Comparison of ENCODE assay signal across 25 cellular contexts in the genomic region with DNA sequence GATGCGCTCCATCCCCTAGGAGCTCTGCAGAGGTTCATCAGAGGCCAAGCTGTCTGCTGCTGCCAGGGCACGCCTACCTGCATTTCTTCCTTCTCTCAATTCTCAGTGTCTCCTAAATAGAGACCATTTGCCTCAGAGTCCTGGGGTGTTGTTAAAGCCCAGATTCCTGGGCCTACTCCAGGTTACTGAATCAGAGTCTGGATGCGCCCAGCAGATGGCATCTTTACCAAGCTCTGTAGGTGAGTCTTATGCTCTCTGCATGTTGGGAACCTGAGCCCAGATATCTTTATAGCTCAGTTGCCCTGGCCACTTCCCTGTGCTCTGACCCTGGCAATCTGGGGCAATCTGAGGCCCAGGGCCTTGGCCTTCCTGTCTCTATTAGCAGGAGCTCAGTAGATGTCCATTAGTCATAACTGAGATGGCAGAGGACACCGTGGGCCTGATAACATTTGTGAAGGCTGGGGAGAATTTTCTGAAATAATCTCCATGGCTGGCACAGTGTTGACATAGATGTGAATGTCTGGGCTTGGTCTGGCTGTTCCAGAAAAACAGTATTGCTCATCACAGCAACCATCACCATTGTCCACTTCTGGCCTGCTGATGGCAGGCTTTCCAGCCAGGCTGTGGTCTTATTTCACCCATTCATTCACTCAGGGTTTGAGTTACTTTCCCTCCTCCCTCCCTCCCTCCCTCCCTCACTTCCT. TPM values are rescaled to one million over a fixed set of nuclear protein-coding genes. Genes with fewer than 3 reads are reported as not detected.
DNase-seq lines count a peak whose midpoint lies in the region; ATAC-seq, FAIRE-seq and TF ChIP-seq lines count a peak whose summit lies in the region.
"Had no signal": no experiment of that assay in that cellular context is flagged by ENCODE, and none has a peak within 500 bp of the region (broad histone marks: within the 10 kb centered on the region; RNA-seq: fewer than 3 reads in every experiment).

No MANE protein-coding gene starts in this region.

- TF ChIP-seq POLR2A in adrenal gland (IDR thresholded peaks at IDR 0.05) = no peak

- H3K27ac ChIP-seq in adrenal gland = peak overlapping the region in 2 of 5 donors; percentile 57 to 65
- no peak overlapping the region for H3K27ac ChIP-seq in keratinocyte (ENCODE audit: control insufficient read depth, insufficient read depth, low read length)
- H3K27ac ChIP-seq: BLaER1 treated with 17β-estradiol and CSF1 and Interleukin-3, amounts not matched to agents 10 nM and 100 nM; body of pancreas; thoracic aorta had no signal

- intact Hi-C loops in adrenal gland (cut with DNase I) = no loop called here

- ATAC-seq in GM21423 (IDR thresholded peaks at IDR 0.05; ENCODE audit: unreplicated experiment) (no peak), HG03342 (IDR thresholded peaks at IDR 0.05; ENCODE audit: unreplicated experiment) (no peak), HG03095 (IDR thresholded peaks at IDR 0.05; ENCODE audit: unreplicated experiment) (no peak)
- ATAC-seq: activated T-helper 17 cell treated with anti-CD3 and anti-CD28 coated beads, Interleukin-2, amount 50 U/mL, for 72 hours; body of pancreas; GM12878; K562; natural killer cell; stimulated activated memory B cell treated with anti-CD40 and anti-IgM and Interleukin-4, amounts not matched to agents 10 μg/mL and 1 μg/mL and 100 μg/mL, for 72 hours had no signal

- H3K27me3 ChIP-seq in adrenal gland = no peaks in the 10 kb centered on the region
- H3K27me3 ChIP-seq in keratinocyte (ENCODE audit: control insufficient read depth, extremely low read depth, insufficient read depth, low read length) = no peaks in the 10 kb centered on the region
- H3K27me3 ChIP-seq: body of pancreas had no signal

- no peaks in the 10 kb centered on the region for H4K20me1 ChIP-seq in keratinocyte (ENCODE audit: control insufficient read depth, extremely low read depth, insufficient read depth, low read length)
- H4K20me1 ChIP-seq: BLaER1 treated with 17β-estradiol and CSF1 and Interleukin-3, amounts not matched to agents 10 nM and 100 nM had no signal

- peak; percentile 34 for FAIRE-seq in keratinocyte (lab: Jason Lieb, UNC)
- FAIRE-seq: frontal cortex, GM12878, GM19239, K562 had no signal

- no peak overlapping the region for H2AFZ ChIP-seq in keratinocyte (ENCODE audit: control insufficient read depth, low read length)

- H3K36me3 ChIP-seq in adrenal gland (replicated peaks in 1 of 2) (no peaks in the 10 kb centered on the region), keratinocyte (ENCODE audit: control insufficient read depth in 2 of 2, extremely low read depth in 1 of 2, insufficient read depth in 2 of 2, low read length in 2 of 2) (no peaks in the 10 kb centered on the region)
- H3K36me3 ChIP-seq: BLaER1 treated with 17β-estradiol and CSF1 and Interleukin-3, amounts not matched to agents 10 nM and 100 nM; thoracic aorta had no signal

- no peak overlapping the region for H3K4me3 ChIP-seq in adrenal gland
- no peak overlapping the region for H3K4me3 ChIP-seq in keratinocyte (ENCODE audit: control insufficient read depth in 2 of 3, extremely low read depth in 1 of 3, insufficient read depth in 2 of 3, low read depth in 1 of 3, low read length in 3 of 3)
- H3K4me3 ChIP-seq: BLaER1 treated with 17β-estradiol and CSF1 and Interleukin-3, amounts not matched to agents 10 nM and 100 nM; body of pancreas; GM12878; K562; thoracic aorta had no signal

- no peaks in the 10 kb centered on the region for H3K79me2 ChIP-seq in keratinocyte (ENCODE audit: control insufficient read depth, insufficient read depth, low read length)

- no peak for TF ChIP-seq CTCF in adrenal gland (IDR thresholded peaks at IDR 0.05)
- TF ChIP-seq CTCF in keratinocyte (optimal IDR thresholded peaks at IDR 0.05 in 1 of 3, IDR thresholded peaks at IDR 0.05 in 1 of 3, conservative IDR thresholded peaks at IDR 0.05 in 1 of 3; ENCODE audit: extremely low read depth in 1 of 3, insufficient read depth in 2 of 3, low read length in 3 of 3) = peak; percentile 13 to 41 (median 33)

- DNase-seq in NCI-H2196 (lab: John Stamatoyannopoulos, UW; ENCODE audit: unreplicated experiment) (peak; percentile 58), NCI-H2196 treated with DMSO at 0.1 percent for 48 hours (lab: John Stamatoyannopoulos, UW; ENCODE audit: unreplicated experiment) (no peak), adrenal gland (peak in 5 of 7 donors; percentile 54 to 72 (median 66)), keratinocyte (ENCODE audit: low read depth, low spot score) (no peak), superior temporal gyrus (ENCODE audit: extremely low spot score) (peak; percentile 53)
- DNase-seq: activated CD4-positive, alpha-beta T cell treated with anti-CD3 and anti-CD28 coated beads, Interleukin-2, amount 10 ng/mL, durations not matched to agents 7 days and 5 days; activated naive CD8-positive, alpha-beta T cell treated with anti-CD3 and anti-CD28 coated beads, Interleukin-2, amount 10 ng/mL, durations not matched to agents 7 days and 5 days; body of pancreas; cortex of kidney; kidney glomerular epithelial cell; MV-4-11; natural killer cell; NCI-H1930; stimulated activated CD4-positive, alpha-beta T cell treated with anti-CD3 and anti-CD28 coated beads, Interleukin-1b, Interleukin-23, amount 100 ng/mL, for 48 hours had no signal

- H3K9ac ChIP-seq in keratinocyte (ENCODE audit: control insufficient read depth, extremely low read depth, insufficient read depth, low read length) = no peak overlapping the region
- H3K9ac ChIP-seq: BLaER1 treated with 17β-estradiol and CSF1 and Interleukin-3, amounts not matched to agents 10 nM and 100 nM had no signal

- no peaks in the 10 kb centered on the region for H3K9me1 ChIP-seq in keratinocyte (ENCODE audit: control insufficient read depth, extremely low read depth, insufficient read depth, low read length)

- H3K4me2 ChIP-seq in keratinocyte (ENCODE audit: control insufficient read depth, extremely low read depth, insufficient read depth, low read depth, low read length) = no peak overlapping the region
- H3K4me2 ChIP-seq: BLaER1 treated with 17β-estradiol and CSF1 and Interleukin-3, amounts not matched to agents 10 nM and 100 nM had no signal

- dilution Hi-C loops in keratinocyte (cut with MboI; ENCODE audit: extremely low pct_ligation_motif_present, low sequenced_read_pairs) = no loop called here

- WGBS in adrenal gland, 4 donors = 66 to 87% (median 72%) methylated on average over 3 to 4 of the region's 4 CpGs

- H3K9me3 ChIP-seq in adrenal gland (replicated peaks in 1 of 3) (no peaks in the 10 kb centered on the region), keratinocyte (ENCODE audit: control insufficient read depth, low read depth, low read length) (no peaks in the 10 kb centered on the region)
- H3K9me3 ChIP-seq: BLaER1 treated with 17β-estradiol and CSF1 and Interleukin-3, amounts not matched to agents 10 nM and 100 nM; body of pancreas; thoracic aorta had no signal

- H3K4me1 ChIP-seq in adrenal gland (replicated peaks in 1 of 2) = peaks cover 18 to 48% of the 10 kb centered on the region in 2 donors
- peaks cover 5% of the 10 kb centered on the region for H3K4me1 ChIP-seq in keratinocyte (ENCODE audit: control insufficient read depth, extremely low read depth, insufficient read depth, low read length)

RNA-seq across cellular contexts. Expression of gene RBP1, which starts 13.2 kb away (rescaled TPM):
- total RNA-seq in adrenal gland = 100 to 1,000 TPM; 146 to 442 (median 282) TPM
- 1,000 to 10,000 TPM in 1 of 3 donors, 100 to 1,000 TPM in 2; 579 to 1,050 (median 854) TPM for polyA plus RNA-seq in adrenal gland
- polyA plus RNA-seq in keratinocyte = 11.9 to 28.6 TPM (median 14.5 TPM) in 3 replicates
- polyA plus RNA-seq in keratinocyte (2011; ENCODE audit: low read depth) = 9.2 TPM
- polyA plus RNA-seq in keratinocyte (2011; cell fraction: cytosol; rRNA removed) = 6.2 and 13.6 TPM in 2 replicates
- 4.7 and 5.8 TPM in 2 replicates for polyA plus RNA-seq in keratinocyte (2011; cell fraction: nucleus; rRNA removed)
- 5.2 and 13.6 TPM in 2 replicates for polyA plus RNA-seq in keratinocyte (2012; ENCODE audit: low replicate concordance)
- polyA minus RNA-seq in keratinocyte = 2.7 to 19.9 TPM (median 3.0 TPM) in 3 replicates
- polyA minus RNA-seq in keratinocyte (2011; cell fraction: cytosol; rRNA and poly(A)+ RNA removed) = not detected
- polyA minus RNA-seq in keratinocyte (2011; cell fraction: nucleus; rRNA and poly(A)+ RNA removed) = 1.6 TPM in 1 of 2 replicates, not detected in the other
- total RNA-seq: activated CD4-positive, alpha-beta T cell treated with anti-CD3 and anti-CD28 coated beads, Interleukin-2, amount 10 ng/mL, durations not matched to agents 7 days and 5 days; activated naive CD8-positive, alpha-beta T cell treated with anti-CD3 and anti-CD28 coated beads, Interleukin-2, amount 10 ng/mL, durations not matched to agents 7 days and 5 days; activated T-helper 17 cell treated with anti-CD3 and anti-CD28 coated beads, Interleukin-2, amount 50 U/mL, for 72 hours; natural killer cell had no signal

Comparison
In these comparisons a context has a peak if more than half of its experiments do, and no peak if none do; other contexts are left out.
1. DNase-seq: peak in NCI-H2196 (single experiment), adrenal gland (5 of 7) and superior temporal gyrus (single experiment); none in NCI-H2196 treated with DMSO at 0.1 percent for 48 hours (single experiment) and keratinocyte (single experiment).
2. CTCF ChIP-seq: peak in keratinocyte (3 of 3); none in adrenal gland (0 of 6).
3. RNA of gene RBP1, which starts 13.2 kb away (polyA plus RNA-seq): 579 to 1,050 TPM in adrenal gland; 4.7 to 28.6 TPM in keratinocyte; every median in the first group is over 10 times any median in the second.